In genomic region chr3:197562398-197563251, GRCh38 we compare ENCODE assay signal across 19 cellular contexts.
"Had no signal": no experiment of that assay in that cellular context is flagged by ENCODE, and none has a peak within 500 bp of the region (broad histone marks: within the 10 kb centered on the region; RNA-seq: fewer than 3 reads in every experiment).

No MANE protein-coding gene starts in this region.

- H3K4me3 Mint-ChIP-seq: activated naive CD8-positive, alpha-beta T cell; naive thymus-derived CD8-positive, alpha-beta T cell had no signal

- H3K27ac Mint-ChIP-seq: activated naive CD8-positive, alpha-beta T cell; naive thymus-derived CD8-positive, alpha-beta T cell had no signal

- ATAC-seq: body of pancreas; esophagus mucosa; left lung; naive thymus-derived CD8-positive, alpha-beta T cell; stimulated activated naive CD8-positive, alpha-beta T cell treated with anti-CD3 and anti-CD28 coated beads, Interleukin-15, Interleukin-2, amounts not matched to agents 100 U/mL and 50 U/mL, for 24 hours had no signal

- DNase-seq: activated CD4-positive, alpha-beta T cell treated with anti-CD3 and anti-CD28 coated beads for 1 hour; activated CD4-positive, alpha-beta T cell treated with anti-CD3 and anti-CD28 coated beads, Interleukin-2, amount 50 U/mL, for 48 hours; activated gamma-delta T cell; activated T-cell treated with anti-CD3 and anti-CD28 coated beads, Interleukin-2, amount 50 U/mL, for 48 hours; amniotic stem cell; body of pancreas; caudate nucleus; colonic mucosa; left lung; mammary epithelial cell; naive thymus-derived CD8-positive, alpha-beta T cell; nucleus accumbens; stimulated activated CD4-positive, alpha-beta T cell treated with anti-CD3 and anti-CD28 coated beads, Interleukin-15, amount 100 ng/mL, for 24 hours; stimulated activated CD4-positive, alpha-beta T cell treated with anti-CD3 and anti-CD28 coated beads, Interleukin-4, amount 100 ng/mL, for 1 hour; stimulated activated naive CD8-positive, alpha-beta T cell treated with anti-CD3 and anti-CD28 coated beads, Interleukin-15, Interleukin-2, amounts not matched to agents 100 U/mL and 50 U/mL, for 24 hours; T-helper 1 cell; trophoblast cell had no signal
